ENCODE assay signal across 8 cellular contexts in genomic region chr3:19931180-19931692, GRCh38. TPM values are rescaled to one million over a fixed set of nuclear protein-coding genes. Genes with fewer than 3 reads are reported as not detected.
DNase-seq lines count a peak whose midpoint lies in the region; ATAC-seq and TF ChIP-seq lines count a peak whose summit lies in the region.

No MANE protein-coding gene starts in this region.

- H3K9me3 Mint-ChIP-seq in activated naive CD8-positive, alpha-beta T cell (ENCODE audit: low read depth) = no peaks in the 10 kb centered on the region

- TF ChIP-seq CTCF in GM10248 (IDR thresholded peaks at IDR 0.05; ENCODE audit: control extremely low read depth, extremely low read depth, low read depth, missing control alignments) = no peak
- no peak for TF ChIP-seq CTCF in SK-N-SH (IDR thresholded peaks at IDR 0.05)
- no peak for TF ChIP-seq CTCF in tibial artery (IDR thresholded peaks at IDR 0.05)
- no peak for TF ChIP-seq CTCF in foreskin fibroblast (IDR thresholded peaks at IDR 0.05; ENCODE audit: low read depth, low read length)

- no peak for TF ChIP-seq EP300 in SK-N-SH (IDR thresholded peaks at IDR 0.05; ENCODE audit: borderline replicate concordance in 1 of 2, low read depth in 1 of 2, low read length in 1 of 2)

- H3K79me2 ChIP-seq in SK-N-SH (ENCODE audit: insufficient read depth) = no peaks in the 10 kb centered on the region

- 72% methylated on average over 2 of the region's 2 CpGs for WGBS in SK-N-SH (ENCODE audit: low lambda C conversion rate)

- H3K27me3 ChIP-seq in SK-N-SH (ENCODE audit: insufficient read depth) (no peaks in the 10 kb centered on the region), tibial artery (no peaks in the 10 kb centered on the region)

- H3F3A ChIP-seq in SK-N-SH (replicated peaks; ENCODE audit: insufficient read depth) = peaks cover 3% of the 10 kb centered on the region

- peaks cover 0 to 4% of the 10 kb centered on the region in 2 experiments; a peak in 1 of 4 replicates for H3K4me1 ChIP-seq in SK-N-SH (ENCODE audit: control insufficient read depth in 1 of 2, insufficient read depth in 2 of 2, low read depth in 1 of 2, low read length in 1 of 2)
- no peaks in the 10 kb centered on the region for H3K4me1 ChIP-seq in tibial artery

- no peak overlapping the region for H2AFZ ChIP-seq in SK-N-SH (ENCODE audit: low read depth)

- no peaks in the 10 kb centered on the region for H4K20me1 ChIP-seq in SK-N-SH (ENCODE audit: insufficient read depth)

- no peak overlapping the region for H3K4me3 Mint-ChIP-seq in activated naive CD8-positive, alpha-beta T cell

- H3K27ac Mint-ChIP-seq in activated naive CD8-positive, alpha-beta T cell = peak overlapping the region; percentile 84

- no peaks in the 10 kb centered on the region for H3K9me2 ChIP-seq in SK-N-SH

- POLR2A ChIA-PET in GM10248 (lab: Yijun Ruan, JAX) = no interaction called here
- POLR2A ChIA-PET in SK-N-SH (lab: Yijun Ruan, JAX) = no interaction called here

- H3K9ac ChIP-seq in SK-N-SH = no peak overlapping the region

- H3K36me3 ChIP-seq in SK-N-SH (replicated peaks in 1 of 2; ENCODE audit: control insufficient read depth in 1 of 2, insufficient read depth in 2 of 2, low read length in 1 of 2) (no peaks in the 10 kb centered on the region), tibial artery (no peaks in the 10 kb centered on the region)

- CTCF ChIA-PET in GM10248 (lab: Yijun Ruan, JAX) (interaction anchor here (0.7 kb wide), 1 partner anchor 46 kb away, joined by 3 read pairs; no protein-coding TSS in a partner anchor), SK-N-SH (lab: Yijun Ruan, JAX) (no interaction called here)

- peak; percentile 76 for ATAC-seq in GM19455 (IDR thresholded peaks at IDR 0.05; ENCODE audit: unreplicated experiment)
- ATAC-seq in HG03432 (IDR thresholded peaks at IDR 0.05; ENCODE audit: unreplicated experiment) = peak; percentile 87

- no peak for TF ChIP-seq RAD21 in SK-N-SH (IDR thresholded peaks at IDR 0.05; ENCODE audit: low read length)

- H3K27ac ChIP-seq in SK-N-SH (ENCODE audit: low read depth in 2 of 2, low read length in 1 of 2) (no peak overlapping the region), tibial artery (no peak overlapping the region)

- intact Hi-C loops in tibial artery (cut with DNase I; ENCODE audit: low total_unique reads) = no loop called here

- peaks cover 9% of the 10 kb centered on the region for H3K27me3 Mint-ChIP-seq in activated naive CD8-positive, alpha-beta T cell

- DNase-seq in GM10248 (ENCODE audit: extremely low spot score) (peak; percentile 55), SK-N-SH (no peak), tibial artery (no peak), DMS 273 (lab: John Stamatoyannopoulos, UW; ENCODE audit: unreplicated experiment) (no peak), foreskin fibroblast (no peak)

- H3K36me3 Mint-ChIP-seq in activated naive CD8-positive, alpha-beta T cell = peaks cover 3% of the 10 kb centered on the region

- H3K4me1 Mint-ChIP-seq in activated naive CD8-positive, alpha-beta T cell (ENCODE audit: low read depth) = peaks cover 18% of the 10 kb centered on the region

- H3K9me3 ChIP-seq in SK-N-SH (no peaks in the 10 kb centered on the region), tibial artery (no peaks in the 10 kb centered on the region)

- no peak overlapping the region for H3K4me3 ChIP-seq in SK-N-SH (ENCODE audit: low read depth in 2 of 2, low read length in 1 of 2)
- no peak overlapping the region for H3K4me3 ChIP-seq in tibial artery
- no peak overlapping the region for H3K4me3 ChIP-seq in foreskin fibroblast (ENCODE audit: low read depth in 1 of 2, low read length in 2 of 2)

- H3K4me2 ChIP-seq in SK-N-SH = no peak overlapping the region

TF ChIP-seq in SK-N-SH, 30 proteins besides CTCF, POLR2A, EP300 and RAD21:
- no peak for TF ChIP-seq FOXM1 (IDR thresholded peaks at IDR 0.05; ENCODE audit: low read depth)
- no peak for TF ChIP-seq MXI1 (IDR thresholded peaks at IDR 0.05; ENCODE audit: low read depth, low read length)
- TF ChIP-seq RFX5 (IDR thresholded peaks at IDR 0.05; ENCODE audit: low read length) = no peak
- no peak for TF ChIP-seq GATA2 (CRISPR knock-in tag; IDR thresholded peaks at IDR 0.05)
- no peak for TF ChIP-seq NRF1 (IDR thresholded peaks at IDR 0.05; ENCODE audit: low read depth, low read length)
- no peak for TF ChIP-seq GABPA (IDR thresholded peaks at IDR 0.05; ENCODE audit: low read depth)
- no peak for TF ChIP-seq SIN3A (IDR thresholded peaks at IDR 0.05; ENCODE audit: borderline replicate concordance, low read depth, low read length)
- TF ChIP-seq SMC3 (IDR thresholded peaks at IDR 0.05; ENCODE audit: low read depth, low read length) = no peak
- TF ChIP-seq EZH2phosphoT487 (IDR thresholded peaks at IDR 0.05; ENCODE audit: borderline replicate concordance, low read depth) = no peak
- TF ChIP-seq RXRA (IDR thresholded peaks at IDR 0.05; ENCODE audit: borderline replicate concordance, low read depth) = no peak
- no peak for TF ChIP-seq TCF12 (IDR thresholded peaks at IDR 0.05)
- TF ChIP-seq, protein P1, sequence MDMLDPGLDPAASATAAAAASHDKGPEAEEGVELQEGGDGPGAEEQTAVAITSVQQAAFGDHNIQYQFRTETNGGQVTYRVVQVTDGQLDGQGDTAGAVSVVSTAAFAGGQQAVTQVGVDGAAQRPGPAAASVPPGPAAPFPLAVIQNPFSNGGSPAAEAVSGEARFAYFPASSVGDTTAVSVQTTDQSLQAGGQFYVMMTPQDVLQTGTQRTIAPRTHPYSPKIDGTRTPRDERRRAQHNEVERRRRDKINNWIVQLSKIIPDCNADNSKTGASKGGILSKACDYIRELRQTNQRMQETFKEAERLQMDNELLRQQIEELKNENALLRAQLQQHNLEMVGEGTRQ (IDR thresholded peaks at IDR 0.05; ENCODE audit: borderline replicate concordance, low read depth, low read length) = no peak
- no peak for TF ChIP-seq RCOR1 (IDR thresholded peaks at IDR 0.05; ENCODE audit: low read length)
- TF ChIP-seq, protein P2, sequence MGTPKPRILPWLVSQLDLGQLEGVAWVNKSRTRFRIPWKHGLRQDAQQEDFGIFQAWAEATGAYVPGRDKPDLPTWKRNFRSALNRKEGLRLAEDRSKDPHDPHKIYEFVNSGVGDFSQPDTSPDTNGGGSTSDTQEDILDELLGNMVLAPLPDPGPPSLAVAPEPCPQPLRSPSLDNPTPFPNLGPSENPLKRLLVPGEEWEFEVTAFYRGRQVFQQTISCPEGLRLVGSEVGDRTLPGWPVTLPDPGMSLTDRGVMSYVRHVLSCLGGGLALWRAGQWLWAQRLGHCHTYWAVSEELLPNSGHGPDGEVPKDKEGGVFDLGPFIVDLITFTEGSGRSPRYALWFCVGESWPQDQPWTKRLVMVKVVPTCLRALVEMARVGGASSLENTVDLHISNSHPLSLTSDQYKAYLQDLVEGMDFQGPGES (IDR thresholded peaks at IDR 0.05; ENCODE audit: low read depth, low read length) = no peak
- TF ChIP-seq PBX3 (IDR thresholded peaks at IDR 0.05) = no peak
- TF ChIP-seq REST (IDR thresholded peaks at IDR 0.05; ENCODE audit: low read depth, low read length) = no peak
- TF ChIP-seq FOXJ3 (CRISPR knock-in tag; IDR thresholded peaks at IDR 0.05) = no peak
- TF ChIP-seq MAX (IDR thresholded peaks at IDR 0.05; ENCODE audit: low read depth) = no peak
- TF ChIP-seq YY1 (IDR thresholded peaks at IDR 0.05; ENCODE audit: low read depth) = no peak

RNA-seq across cellular contexts. Expression of gene EFHB, which starts 2.8 kb away (rescaled TPM):
- 0.50 and 0.58 TPM in 2 replicates for polyA plus RNA-seq in SK-N-SH (2012; rRNA removed)
- 0.59 and 0.94 TPM in 2 replicates for polyA plus RNA-seq in SK-N-SH (2012; cell fraction: cytosol; rRNA removed)
- 0.87 and 1.4 TPM in 2 replicates for polyA plus RNA-seq in SK-N-SH (2012; cell fraction: nucleus; rRNA removed)

RNA-seq across cellular contexts. Expression of gene RAB5A, which starts 15.7 kb away (rescaled TPM):
- 26.9 and 31.0 TPM in 2 replicates for polyA plus RNA-seq in SK-N-SH (2012; rRNA removed)
- 33.6 and 42.5 TPM in 2 replicates for polyA plus RNA-seq in SK-N-SH (2012; cell fraction: cytosol; rRNA removed)
- 14.8 and 16.8 TPM in 2 replicates for polyA plus RNA-seq in SK-N-SH (2012; cell fraction: nucleus; rRNA removed)
